Comparison of ENCODE assay signal across 22 cellular contexts in the genomic region with DNA sequence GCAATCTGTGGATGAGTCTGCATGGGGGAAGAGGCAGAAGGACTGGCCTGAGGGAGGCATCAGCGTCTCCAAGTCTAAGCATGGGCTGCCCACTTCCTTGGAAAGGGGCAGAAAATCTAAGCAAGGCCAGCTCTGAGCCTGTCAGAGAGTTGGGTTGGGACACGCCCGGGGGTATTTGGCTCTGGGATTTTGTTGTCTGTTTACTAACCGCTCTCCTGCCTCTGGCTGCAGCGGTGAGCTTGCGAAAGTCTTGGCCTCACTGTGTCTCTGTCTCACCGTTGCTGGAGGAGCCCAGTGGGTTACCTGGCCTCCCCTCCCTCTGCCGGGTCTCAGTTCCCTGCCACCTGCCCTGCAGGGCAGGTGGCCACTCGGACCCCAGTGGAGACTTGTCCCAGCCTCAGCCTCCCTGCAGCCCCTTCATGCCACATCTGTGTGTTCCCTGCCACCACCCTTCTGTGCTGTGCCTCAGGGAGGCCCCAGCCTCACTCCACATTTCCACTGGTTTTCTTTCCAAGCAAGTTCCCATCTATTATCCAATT. TPM values are rescaled to one million over a fixed set of nuclear protein-coding genes. Genes with fewer than 3 reads are reported as not detected.
"Had no signal": no experiment of that assay in that cellular context is flagged by ENCODE, and none has a peak within 500 bp of the region (broad histone marks: within the 10 kb centered on the region; RNA-seq: fewer than 3 reads in every experiment).

No MANE protein-coding gene starts in this region.

- H3K4me1 ChIP-seq: left lung had no signal

- H3K27me3 Mint-ChIP-seq: activated naive CD8-positive, alpha-beta T cell; stimulated activated naive CD8-positive, alpha-beta T cell treated with anti-CD3 and anti-CD28 coated beads, Interleukin-15, Interleukin-2, amounts not matched to agents 100 ng/mL and 50 ng/mL, for 24 hours had no signal

- DNase-seq: activated CD4-positive, alpha-beta T cell treated with anti-CD3 and anti-CD28 coated beads for 1 hour; activated CD8-positive, alpha-beta memory T cell treated with anti-CD3 and anti-CD28 coated beads for 24 hours; activated CD8-positive, alpha-beta memory T cell treated with anti-CD3 and anti-CD28 coated beads, Interleukin-2, amount 50 U/mL, for 48 hours; activated effector memory CD4-positive, alpha-beta T cell treated with Interleukin-2 at 50 U/mL for 16 hours; activated T-cell treated with anti-CD3 and anti-CD28 coated beads, Interleukin-2, amount 50 U/mL, for 48 hours; caudate nucleus; dorsolateral prefrontal cortex; hypothalamus; kidney; left lung; mesendoderm; naive thymus-derived CD8-positive, alpha-beta T cell; stimulated activated CD4-positive, alpha-beta T cell treated with anti-CD3 and anti-CD28 coated beads, Interleukin-2, amount 100 ng/mL, for 24 hours; T-helper 17 cell had no signal

- H3K36me3 Mint-ChIP-seq: activated naive CD8-positive, alpha-beta T cell; naive thymus-derived CD8-positive, alpha-beta T cell had no signal

- H3K4me3 ChIP-seq: dorsolateral prefrontal cortex, left lung, right atrium auricular region, tibial nerve, vagina had no signal

- H3K36me3 ChIP-seq: left lung, right atrium auricular region, tibial nerve, vagina had no signal

- ATAC-seq: left lung; naive thymus-derived CD8-positive, alpha-beta T cell; T-helper 17 cell had no signal

- H3K9me3 Mint-ChIP-seq: stimulated activated naive CD8-positive, alpha-beta T cell treated with anti-CD3 and anti-CD28 coated beads, Interleukin-15, Interleukin-2, amounts not matched to agents 100 ng/mL and 50 ng/mL, for 24 hours had no signal

- H3K27ac ChIP-seq: dorsolateral prefrontal cortex, left lung, right atrium auricular region, tibial nerve, vagina had no signal

- H3K27ac Mint-ChIP-seq: activated naive CD8-positive, alpha-beta T cell; naive thymus-derived CD8-positive, alpha-beta T cell; progenitor cell of endocrine pancreas; stimulated activated naive CD8-positive, alpha-beta T cell treated with anti-CD3 and anti-CD28 coated beads, Interleukin-15, Interleukin-2, amounts not matched to agents 100 ng/mL and 50 ng/mL, for 24 hours had no signal

- H3K27me3 ChIP-seq: dorsolateral prefrontal cortex, left lung, right atrium auricular region, tibial nerve, vagina had no signal

- H3K9me3 ChIP-seq: left lung, right atrium auricular region, tibial nerve, vagina had no signal

- H3K4me3 Mint-ChIP-seq: activated naive CD8-positive, alpha-beta T cell; naive thymus-derived CD8-positive, alpha-beta T cell; stimulated activated naive CD8-positive, alpha-beta T cell treated with anti-CD3 and anti-CD28 coated beads, Interleukin-15, Interleukin-2, amounts not matched to agents 100 ng/mL and 50 ng/mL, for 24 hours; T-helper 17 cell had no signal

RNA-seq across cellular contexts. Expression of a gene that starts 33.7 kb away (rescaled TPM):
- total RNA-seq: frontal cortex; naive thymus-derived CD8-positive, alpha-beta T cell; progenitor cell of endocrine pancreas; skeletal muscle tissue had no signal
- polyA plus RNA-seq: naive thymus-derived CD8-positive, alpha-beta T cell had no signal
